ENCODE assay signal across 1 cellular context in the genomic region with DNA sequence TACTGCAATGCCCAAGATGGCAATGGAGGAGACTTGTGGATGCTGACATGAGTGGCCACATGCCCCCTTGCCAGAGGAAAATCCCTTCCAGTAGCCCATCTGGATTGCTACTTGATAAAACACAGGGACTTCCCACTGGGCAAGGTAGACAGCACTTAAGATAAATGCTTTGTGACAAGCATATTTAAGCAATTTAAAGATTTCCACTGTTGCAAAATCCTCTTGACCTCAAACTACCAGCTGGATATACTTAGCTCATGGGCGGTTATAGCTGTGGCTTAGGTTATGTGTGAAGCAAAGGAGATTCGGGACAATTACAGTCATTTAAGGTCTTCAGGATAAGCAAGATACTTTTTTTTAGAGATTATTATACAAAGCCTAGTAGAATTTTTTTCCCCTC.
TF ChIP-seq lines count a peak whose summit lies in the region.

No MANE protein-coding gene starts in this region.

TF ChIP-seq in HepG2, 621 proteins besides CTCF, POLR2A, EP300 and RAD21 (continued from another document):
- TF ChIP-seq, protein P1, sequence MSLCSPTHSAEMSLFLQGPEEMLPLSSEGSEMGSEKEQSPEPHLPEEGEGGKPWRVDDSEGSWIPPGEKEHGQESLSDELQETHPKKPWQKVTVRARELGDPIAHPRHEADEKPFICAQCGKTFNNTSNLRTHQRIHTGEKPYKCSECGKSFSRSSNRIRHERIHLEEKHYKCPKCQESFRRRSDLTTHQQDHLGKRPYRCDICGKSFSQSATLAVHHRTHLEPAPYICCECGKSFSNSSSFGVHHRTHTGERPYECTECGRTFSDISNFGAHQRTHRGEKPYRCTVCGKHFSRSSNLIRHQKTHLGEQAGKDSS (CRISPR knock-in tag; IDR thresholded peaks at IDR 0.05; ENCODE audit: borderline replicate concordance, low read depth): no peak
- TF ChIP-seq SALL2 (CRISPR knock-in tag; IDR thresholded peaks at IDR 0.05) (no peak), FOXP1 (IDR thresholded peaks at IDR 0.05) (no peak), FOXP1 (CRISPR knock-in tag; IDR thresholded peaks at IDR 0.05) (no peak), DMAP1 (CRISPR knock-in tag; IDR thresholded peaks at IDR 0.05) (no peak), ZSCAN25 (CRISPR knock-in tag; IDR thresholded peaks at IDR 0.05) (no peak)
- TF ChIP-seq, protein P2, sequence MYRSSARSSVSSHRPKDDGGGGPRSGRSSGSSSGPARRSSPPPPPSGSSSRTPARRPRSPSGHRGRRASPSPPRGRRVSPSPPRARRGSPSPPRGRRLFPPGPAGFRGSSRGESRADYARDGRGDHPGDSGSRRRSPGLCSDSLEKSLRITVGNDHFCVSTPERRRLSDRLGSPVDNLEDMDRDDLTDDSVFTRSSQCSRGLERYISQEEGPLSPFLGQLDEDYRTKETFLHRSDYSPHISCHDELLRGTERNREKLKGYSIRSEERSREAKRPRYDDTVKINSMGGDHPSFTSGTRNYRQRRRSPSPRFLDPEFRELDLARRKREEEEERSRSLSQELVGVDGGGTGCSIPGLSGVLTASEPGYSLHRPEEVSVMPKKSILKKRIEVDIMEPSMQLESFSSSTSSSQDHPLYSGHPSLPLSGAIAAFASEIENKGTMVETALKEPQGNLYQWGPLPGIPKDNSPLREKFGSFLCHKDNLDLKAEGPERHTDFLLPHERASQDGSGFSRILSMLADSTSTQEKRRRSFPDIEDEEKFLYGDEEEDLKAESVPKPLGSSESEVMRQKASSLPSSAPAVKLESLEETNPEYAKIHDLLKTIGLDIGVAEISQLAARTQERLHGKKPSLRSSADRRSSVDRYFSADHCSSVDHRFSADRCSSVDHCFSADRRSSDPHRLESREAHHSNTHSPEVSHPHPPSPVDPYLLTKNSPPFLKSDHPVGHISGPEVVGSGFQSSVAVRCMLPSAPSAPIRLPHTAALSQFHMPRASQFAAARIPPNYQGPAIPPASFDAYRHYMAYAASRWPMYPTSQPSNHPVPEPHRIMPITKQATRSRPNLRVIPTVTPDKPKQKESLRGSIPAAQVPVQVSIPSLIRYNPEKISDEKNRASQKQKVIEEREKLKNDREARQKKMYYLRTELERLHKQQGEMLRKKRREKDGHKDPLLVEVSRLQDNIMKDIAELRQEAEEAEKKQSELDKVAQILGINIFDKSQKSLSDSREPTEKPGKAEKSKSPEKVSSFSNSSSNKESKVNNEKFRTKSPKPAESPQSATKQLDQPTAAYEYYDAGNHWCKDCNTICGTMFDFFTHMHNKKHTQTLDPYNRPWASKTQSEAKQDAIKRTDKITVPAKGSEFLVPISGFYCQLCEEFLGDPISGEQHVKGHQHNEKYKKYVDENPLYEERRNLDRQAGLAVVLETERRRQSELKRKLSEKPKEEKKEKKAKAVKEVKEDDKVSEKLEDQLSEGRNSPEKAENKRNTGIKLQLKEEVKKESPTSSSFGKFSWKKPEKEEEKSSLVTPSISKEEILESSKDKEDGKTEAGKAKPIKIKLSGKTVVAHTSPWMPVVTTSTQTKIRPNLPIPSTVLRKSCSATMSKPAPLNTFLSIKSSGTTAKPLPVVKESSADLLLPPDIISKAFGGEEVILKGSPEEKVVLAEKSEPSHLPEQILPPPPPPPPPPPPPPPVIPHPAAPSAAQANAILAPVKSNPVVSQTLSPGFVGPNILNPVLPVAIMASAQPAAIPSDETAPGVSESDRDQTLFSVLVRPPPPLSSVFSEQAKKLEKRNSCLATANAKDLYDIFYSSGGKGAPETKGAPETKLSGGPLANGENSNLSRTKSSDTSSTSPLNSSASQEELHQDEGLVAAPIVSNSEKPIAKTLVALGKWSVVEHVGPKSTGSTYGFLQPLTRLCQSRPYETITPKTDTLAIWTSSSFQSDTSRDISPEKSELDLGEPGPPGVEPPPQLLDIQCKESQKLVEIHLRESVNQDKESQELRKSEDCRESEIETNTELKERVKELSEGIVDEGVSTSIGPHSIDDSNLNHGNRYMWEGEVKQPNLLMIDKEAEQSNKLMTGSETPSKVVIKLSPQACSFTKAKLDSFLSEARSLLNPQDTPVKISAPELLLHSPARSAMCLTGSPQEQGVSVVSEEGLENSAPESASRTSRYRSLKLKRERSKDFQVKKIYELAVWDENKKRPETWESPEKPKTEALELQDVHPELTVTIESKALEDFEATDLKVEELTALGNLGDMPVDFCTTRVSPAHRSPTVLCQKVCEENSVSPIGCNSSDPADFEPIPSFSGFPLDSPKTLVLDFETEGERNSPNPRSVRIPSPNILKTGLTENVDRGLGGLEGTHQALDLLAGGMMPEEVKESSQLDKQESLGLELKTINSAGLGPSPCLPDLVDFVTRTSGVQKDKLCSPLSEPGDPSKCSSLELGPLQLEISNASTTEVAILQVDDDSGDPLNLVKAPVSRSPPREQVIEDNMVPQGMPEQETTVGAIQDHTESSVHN (CRISPR knock-in tag; IDR thresholded peaks at IDR 0.05): no peak
